ENCODE assay signal across 1 cellular context in the genomic region with DNA sequence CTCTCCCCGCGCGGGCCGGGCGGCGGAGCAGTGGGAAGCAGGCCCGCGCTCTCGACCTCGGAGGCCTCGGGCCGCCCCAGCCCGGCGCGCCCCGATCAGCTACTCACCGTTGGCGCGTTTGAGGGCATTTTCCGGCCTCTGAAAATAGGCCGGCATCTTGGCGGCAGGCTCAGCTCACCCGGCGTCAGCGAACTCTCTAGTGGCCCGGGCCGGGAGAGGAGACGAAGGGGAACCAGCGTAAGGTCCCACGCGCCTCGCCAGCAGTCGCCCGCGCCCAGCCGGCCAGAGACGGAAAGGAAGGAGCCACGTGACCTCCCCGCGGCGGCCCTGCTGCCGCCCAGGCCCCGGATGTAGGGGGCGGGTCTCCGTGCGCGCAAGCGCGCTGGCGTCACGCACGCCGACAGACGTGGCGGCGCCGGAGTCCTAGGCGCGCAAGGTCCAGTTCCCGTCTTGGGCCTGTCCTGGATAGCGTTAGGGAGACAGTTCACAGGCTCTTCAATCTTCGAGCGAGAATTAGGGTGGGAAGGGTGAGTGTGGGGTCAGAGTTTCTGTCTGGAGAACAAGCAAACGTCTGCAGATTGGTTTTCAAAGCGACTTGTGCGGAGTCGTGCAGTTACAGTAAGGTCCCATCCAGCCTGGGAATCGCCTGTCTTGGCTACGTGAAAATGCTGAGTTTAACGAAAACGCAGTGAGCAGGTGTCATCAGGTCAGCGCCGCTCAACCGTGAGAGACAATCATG.
TF ChIP-seq lines count a peak whose summit lies in the region.

A gene with protein sequence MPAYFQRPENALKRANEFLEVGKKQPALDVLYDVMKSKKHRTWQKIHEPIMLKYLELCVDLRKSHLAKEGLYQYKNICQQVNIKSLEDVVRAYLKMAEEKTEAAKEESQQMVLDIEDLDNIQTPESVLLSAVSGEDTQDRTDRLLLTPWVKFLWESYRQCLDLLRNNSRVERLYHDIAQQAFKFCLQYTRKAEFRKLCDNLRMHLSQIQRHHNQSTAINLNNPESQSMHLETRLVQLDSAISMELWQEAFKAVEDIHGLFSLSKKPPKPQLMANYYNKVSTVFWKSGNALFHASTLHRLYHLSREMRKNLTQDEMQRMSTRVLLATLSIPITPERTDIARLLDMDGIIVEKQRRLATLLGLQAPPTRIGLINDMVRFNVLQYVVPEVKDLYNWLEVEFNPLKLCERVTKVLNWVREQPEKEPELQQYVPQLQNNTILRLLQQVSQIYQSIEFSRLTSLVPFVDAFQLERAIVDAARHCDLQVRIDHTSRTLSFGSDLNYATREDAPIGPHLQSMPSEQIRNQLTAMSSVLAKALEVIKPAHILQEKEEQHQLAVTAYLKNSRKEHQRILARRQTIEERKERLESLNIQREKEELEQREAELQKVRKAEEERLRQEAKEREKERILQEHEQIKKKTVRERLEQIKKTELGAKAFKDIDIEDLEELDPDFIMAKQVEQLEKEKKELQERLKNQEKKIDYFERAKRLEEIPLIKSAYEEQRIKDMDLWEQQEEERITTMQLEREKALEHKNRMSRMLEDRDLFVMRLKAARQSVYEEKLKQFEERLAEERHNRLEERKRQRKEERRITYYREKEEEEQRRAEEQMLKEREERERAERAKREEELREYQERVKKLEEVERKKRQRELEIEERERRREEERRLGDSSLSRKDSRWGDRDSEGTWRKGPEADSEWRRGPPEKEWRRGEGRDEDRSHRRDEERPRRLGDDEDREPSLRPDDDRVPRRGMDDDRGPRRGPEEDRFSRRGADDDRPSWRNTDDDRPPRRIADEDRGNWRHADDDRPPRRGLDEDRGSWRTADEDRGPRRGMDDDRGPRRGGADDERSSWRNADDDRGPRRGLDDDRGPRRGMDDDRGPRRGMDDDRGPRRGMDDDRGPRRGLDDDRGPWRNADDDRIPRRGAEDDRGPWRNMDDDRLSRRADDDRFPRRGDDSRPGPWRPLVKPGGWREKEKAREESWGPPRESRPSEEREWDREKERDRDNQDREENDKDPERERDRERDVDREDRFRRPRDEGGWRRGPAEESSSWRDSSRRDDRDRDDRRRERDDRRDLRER (N-terminal part only) (minus strand): TSS at position 297 of the 739 bp plus-strand sequence. CDS start 141 bp downstream, at position 156.

TF ChIP-seq in HEK293, 187 proteins besides CTCF, POLR2A, EP300 and RAD21 (continued from another document and continues in another):
- TF ChIP-seq, protein P1, sequence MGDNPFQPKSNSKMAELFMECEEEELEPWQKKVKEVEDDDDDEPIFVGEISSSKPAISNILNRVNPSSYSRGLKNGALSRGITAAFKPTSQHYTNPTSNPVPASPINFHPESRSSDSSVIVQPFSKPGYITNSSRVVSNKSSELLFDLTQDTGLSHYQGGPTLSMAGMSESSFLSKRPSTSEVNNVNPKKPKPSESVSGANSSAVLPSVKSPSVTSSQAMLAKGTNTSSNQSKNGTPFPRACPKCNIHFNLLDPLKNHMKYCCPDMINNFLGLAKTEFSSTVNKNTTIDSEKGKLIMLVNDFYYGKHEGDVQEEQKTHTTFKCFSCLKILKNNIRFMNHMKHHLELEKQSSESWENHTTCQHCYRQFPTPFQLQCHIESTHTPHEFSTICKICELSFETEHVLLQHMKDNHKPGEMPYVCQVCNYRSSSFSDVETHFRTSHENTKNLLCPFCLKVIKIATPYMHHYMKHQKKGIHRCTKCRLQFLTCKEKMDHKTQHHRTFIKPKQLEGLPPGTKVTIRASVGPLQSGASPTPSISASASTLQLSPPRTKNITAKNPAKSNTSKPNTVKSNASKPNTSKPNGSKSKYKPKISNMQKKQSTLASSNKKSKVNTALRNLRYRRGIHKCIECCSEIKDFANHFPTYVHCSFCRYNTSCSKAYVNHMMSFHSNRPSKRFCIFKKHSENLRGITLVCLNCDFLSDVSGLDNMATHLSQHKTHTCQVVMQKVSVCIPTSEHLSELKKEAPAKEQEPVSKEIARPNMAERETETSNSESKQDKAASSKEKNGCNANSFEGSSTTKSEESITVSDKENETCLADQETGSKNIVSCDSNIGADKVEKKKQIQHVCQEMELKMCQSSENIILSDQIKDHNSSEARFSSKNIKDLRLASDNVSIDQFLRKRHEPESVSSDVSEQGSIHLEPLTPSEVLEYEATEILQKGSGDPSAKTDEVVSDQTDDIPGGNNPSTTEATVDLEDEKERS (tag by site-specific recombination; IDR thresholded peaks at IDR 0.05), result no peak
- peak; percentile 69 for TF ChIP-seq SP7 (tag by site-specific recombination; IDR thresholded peaks at IDR 0.05)
- no peak for TF ChIP-seq HOXD13 (CRISPR knock-in tag; IDR thresholded peaks at IDR 0.05; ENCODE audit: borderline replicate concordance)
- TF ChIP-seq ZNF677 (tag by site-specific recombination; IDR thresholded peaks at IDR 0.05), result no peak
- TF ChIP-seq, protein P2, sequence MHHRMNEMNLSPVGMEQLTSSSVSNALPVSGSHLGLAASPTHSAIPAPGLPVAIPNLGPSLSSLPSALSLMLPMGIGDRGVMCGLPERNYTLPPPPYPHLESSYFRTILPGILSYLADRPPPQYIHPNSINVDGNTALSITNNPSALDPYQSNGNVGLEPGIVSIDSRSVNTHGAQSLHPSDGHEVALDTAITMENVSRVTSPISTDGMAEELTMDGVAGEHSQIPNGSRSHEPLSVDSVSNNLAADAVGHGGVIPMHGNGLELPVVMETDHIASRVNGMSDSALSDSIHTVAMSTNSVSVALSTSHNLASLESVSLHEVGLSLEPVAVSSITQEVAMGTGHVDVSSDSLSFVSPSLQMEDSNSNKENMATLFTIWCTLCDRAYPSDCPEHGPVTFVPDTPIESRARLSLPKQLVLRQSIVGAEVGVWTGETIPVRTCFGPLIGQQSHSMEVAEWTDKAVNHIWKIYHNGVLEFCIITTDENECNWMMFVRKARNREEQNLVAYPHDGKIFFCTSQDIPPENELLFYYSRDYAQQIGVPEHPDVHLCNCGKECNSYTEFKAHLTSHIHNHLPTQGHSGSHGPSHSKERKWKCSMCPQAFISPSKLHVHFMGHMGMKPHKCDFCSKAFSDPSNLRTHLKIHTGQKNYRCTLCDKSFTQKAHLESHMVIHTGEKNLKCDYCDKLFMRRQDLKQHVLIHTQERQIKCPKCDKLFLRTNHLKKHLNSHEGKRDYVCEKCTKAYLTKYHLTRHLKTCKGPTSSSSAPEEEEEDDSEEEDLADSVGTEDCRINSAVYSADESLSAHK (tag by site-specific recombination; IDR thresholded peaks at IDR 0.05), result no peak
- TF ChIP-seq GLI2 (tag by site-specific recombination; IDR thresholded peaks at IDR 0.05; ENCODE audit: borderline replicate concordance, low read depth), result no peak
- TF ChIP-seq, protein P3, sequence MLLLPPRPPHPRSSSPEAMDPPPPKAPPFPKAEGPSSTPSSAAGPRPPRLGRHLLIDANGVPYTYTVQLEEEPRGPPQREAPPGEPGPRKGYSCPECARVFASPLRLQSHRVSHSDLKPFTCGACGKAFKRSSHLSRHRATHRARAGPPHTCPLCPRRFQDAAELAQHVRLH (tag by site-specific recombination; IDR thresholded peaks at IDR 0.05), result no peak
- no peak for TF ChIP-seq ZNF140 (tag by site-specific recombination; IDR thresholded peaks at IDR 0.05)
- no peak for TF ChIP-seq ZNF544 (tag by site-specific recombination; IDR thresholded peaks at IDR 0.05)
- no peak for TF ChIP-seq ZNF664 (tag by site-specific recombination; IDR thresholded peaks at IDR 0.05)
- TF ChIP-seq, protein P4, sequence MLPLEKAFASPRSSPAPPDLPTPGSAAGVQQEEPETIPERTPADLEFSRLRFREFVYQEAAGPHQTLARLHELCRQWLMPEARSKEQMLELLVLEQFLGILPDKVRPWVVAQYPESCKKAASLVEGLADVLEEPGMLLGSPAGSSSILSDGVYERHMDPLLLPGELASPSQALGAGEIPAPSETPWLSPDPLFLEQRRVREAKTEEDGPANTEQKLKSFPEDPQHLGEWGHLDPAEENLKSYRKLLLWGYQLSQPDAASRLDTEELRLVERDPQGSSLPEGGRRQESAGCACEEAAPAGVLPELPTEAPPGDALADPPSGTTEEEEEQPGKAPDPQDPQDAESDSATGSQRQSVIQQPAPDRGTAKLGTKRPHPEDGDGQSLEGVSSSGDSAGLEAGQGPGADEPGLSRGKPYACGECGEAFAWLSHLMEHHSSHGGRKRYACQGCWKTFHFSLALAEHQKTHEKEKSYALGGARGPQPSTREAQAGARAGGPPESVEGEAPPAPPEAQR (tag by site-specific recombination; IDR thresholded peaks at IDR 0.05), result no peak
- no peak for TF ChIP-seq FEZF1 (tag by site-specific recombination; IDR thresholded peaks at IDR 0.05)
- TF ChIP-seq, protein P5, sequence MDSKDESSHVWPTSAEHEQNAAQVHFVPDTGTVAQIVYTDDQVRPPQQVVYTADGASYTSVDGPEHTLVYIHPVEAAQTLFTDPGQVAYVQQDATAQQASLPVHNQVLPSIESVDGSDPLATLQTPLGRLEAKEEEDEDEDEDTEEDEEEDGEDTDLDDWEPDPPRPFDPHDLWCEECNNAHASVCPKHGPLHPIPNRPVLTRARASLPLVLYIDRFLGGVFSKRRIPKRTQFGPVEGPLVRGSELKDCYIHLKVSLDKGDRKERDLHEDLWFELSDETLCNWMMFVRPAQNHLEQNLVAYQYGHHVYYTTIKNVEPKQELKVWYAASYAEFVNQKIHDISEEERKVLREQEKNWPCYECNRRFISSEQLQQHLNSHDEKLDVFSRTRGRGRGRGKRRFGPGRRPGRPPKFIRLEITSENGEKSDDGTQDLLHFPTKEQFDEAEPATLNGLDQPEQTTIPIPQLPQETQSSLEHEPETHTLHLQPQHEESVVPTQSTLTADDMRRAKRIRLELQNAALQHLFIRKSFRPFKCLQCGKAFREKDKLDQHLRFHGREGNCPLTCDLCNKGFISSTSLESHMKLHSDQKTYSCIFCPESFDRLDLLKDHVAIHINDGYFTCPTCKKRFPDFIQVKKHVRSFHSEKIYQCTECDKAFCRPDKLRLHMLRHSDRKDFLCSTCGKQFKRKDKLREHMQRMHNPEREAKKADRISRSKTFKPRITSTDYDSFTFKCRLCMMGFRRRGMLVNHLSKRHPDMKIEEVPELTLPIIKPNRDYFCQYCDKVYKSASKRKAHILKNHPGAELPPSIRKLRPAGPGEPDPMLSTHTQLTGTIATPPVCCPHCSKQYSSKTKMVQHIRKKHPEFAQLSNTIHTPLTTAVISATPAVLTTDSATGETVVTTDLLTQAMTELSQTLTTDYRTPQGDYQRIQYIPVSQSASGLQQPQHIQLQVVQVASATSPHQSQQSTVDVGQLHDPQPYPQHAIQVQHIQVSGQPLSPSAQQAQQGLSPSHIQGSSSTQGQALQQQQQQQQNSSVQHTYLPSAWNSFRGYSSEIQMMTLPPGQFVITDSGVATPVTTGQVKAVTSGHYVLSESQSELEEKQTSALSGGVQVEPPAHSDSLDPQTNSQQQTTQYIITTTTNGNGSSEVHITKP (tag by site-specific recombination; IDR thresholded peaks at IDR 0.05), result 0 out of 2 replicates have a peak, but pooled peaks have one; percentile 18
- TF ChIP-seq ZNF785 (tag by site-specific recombination; IDR thresholded peaks at IDR 0.05), result 0 out of 2 replicates have a peak, but pooled peaks have one; percentile 26
- TF ChIP-seq ZNF2 (tag by site-specific recombination; IDR thresholded peaks at IDR 0.05), result peak; percentile 76; the same call in 1 of the 2 replicates
- TF ChIP-seq, protein P6, sequence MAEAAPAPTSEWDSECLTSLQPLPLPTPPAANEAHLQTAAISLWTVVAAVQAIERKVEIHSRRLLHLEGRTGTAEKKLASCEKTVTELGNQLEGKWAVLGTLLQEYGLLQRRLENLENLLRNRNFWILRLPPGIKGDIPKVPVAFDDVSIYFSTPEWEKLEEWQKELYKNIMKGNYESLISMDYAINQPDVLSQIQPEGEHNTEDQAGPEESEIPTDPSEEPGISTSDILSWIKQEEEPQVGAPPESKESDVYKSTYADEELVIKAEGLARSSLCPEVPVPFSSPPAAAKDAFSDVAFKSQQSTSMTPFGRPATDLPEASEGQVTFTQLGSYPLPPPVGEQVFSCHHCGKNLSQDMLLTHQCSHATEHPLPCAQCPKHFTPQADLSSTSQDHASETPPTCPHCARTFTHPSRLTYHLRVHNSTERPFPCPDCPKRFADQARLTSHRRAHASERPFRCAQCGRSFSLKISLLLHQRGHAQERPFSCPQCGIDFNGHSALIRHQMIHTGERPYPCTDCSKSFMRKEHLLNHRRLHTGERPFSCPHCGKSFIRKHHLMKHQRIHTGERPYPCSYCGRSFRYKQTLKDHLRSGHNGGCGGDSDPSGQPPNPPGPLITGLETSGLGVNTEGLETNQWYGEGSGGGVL (tag by site-specific recombination; IDR thresholded peaks at IDR 0.05), result no peak
- no peak for TF ChIP-seq ZNF169 (tag by site-specific recombination; IDR thresholded peaks at IDR 0.05)
- TF ChIP-seq ZBTB1 (tag by site-specific recombination; IDR thresholded peaks at IDR 0.05), result no peak
- TF ChIP-seq, protein P7, sequence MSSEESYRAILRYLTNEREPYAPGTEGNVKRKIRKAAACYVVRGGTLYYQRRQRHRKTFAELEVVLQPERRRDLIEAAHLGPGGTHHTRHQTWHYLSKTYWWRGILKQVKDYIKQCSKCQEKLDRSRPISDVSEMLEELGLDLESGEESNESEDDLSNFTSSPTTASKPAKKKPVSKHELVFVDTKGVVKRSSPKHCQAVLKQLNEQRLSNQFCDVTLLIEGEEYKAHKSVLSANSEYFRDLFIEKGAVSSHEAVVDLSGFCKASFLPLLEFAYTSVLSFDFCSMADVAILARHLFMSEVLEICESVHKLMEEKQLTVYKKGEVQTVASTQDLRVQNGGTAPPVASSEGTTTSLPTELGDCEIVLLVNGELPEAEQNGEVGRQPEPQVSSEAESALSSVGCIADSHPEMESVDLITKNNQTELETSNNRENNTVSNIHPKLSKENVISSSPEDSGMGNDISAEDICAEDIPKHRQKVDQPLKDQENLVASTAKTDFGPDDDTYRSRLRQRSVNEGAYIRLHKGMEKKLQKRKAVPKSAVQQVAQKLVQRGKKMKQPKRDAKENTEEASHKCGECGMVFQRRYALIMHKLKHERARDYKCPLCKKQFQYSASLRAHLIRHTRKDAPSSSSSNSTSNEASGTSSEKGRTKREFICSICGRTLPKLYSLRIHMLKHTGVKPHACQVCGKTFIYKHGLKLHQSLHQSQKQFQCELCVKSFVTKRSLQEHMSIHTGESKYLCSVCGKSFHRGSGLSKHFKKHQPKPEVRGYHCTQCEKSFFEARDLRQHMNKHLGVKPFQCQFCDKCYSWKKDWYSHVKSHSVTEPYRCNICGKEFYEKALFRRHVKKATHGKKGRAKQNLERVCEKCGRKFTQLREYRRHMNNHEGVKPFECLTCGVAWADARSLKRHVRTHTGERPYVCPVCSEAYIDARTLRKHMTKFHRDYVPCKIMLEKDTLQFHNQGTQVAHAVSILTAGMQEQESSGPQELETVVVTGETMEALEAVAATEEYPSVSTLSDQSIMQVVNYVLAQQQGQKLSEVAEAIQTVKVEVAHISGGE (tag by site-specific recombination; conservative IDR thresholded peaks at IDR 0.05; ENCODE audit: low read depth), result no peak
- TF ChIP-seq YY2 (tag by site-specific recombination; IDR thresholded peaks at IDR 0.05), result no peak
- peak; percentile 46 for TF ChIP-seq ZBTB8A (tag by site-specific recombination; IDR thresholded peaks at IDR 0.05)
- peak; percentile 10 for TF ChIP-seq ZNF394 (tag by site-specific recombination; IDR thresholded peaks at IDR 0.05; ENCODE audit: borderline replicate concordance)
- no peak for TF ChIP-seq ZNF776 (tag by site-specific recombination; IDR thresholded peaks at IDR 0.05; ENCODE audit: borderline replicate concordance)
- TF ChIP-seq ZNF174 (tag by site-specific recombination; IDR thresholded peaks at IDR 0.05), result no peak
- TF ChIP-seq MEIS1 (CRISPR knock-in tag; IDR thresholded peaks at IDR 0.05; ENCODE audit: borderline replicate concordance), result no peak
- TF ChIP-seq ZNF76 (tag by site-specific recombination; IDR thresholded peaks at IDR 0.05; ENCODE audit: borderline replicate concordance, low read depth), result peak; percentile 8; the same call in 1 of the 2 replicates
